ENCODE assay signal across 8 cellular contexts in the genomic region with DNA sequence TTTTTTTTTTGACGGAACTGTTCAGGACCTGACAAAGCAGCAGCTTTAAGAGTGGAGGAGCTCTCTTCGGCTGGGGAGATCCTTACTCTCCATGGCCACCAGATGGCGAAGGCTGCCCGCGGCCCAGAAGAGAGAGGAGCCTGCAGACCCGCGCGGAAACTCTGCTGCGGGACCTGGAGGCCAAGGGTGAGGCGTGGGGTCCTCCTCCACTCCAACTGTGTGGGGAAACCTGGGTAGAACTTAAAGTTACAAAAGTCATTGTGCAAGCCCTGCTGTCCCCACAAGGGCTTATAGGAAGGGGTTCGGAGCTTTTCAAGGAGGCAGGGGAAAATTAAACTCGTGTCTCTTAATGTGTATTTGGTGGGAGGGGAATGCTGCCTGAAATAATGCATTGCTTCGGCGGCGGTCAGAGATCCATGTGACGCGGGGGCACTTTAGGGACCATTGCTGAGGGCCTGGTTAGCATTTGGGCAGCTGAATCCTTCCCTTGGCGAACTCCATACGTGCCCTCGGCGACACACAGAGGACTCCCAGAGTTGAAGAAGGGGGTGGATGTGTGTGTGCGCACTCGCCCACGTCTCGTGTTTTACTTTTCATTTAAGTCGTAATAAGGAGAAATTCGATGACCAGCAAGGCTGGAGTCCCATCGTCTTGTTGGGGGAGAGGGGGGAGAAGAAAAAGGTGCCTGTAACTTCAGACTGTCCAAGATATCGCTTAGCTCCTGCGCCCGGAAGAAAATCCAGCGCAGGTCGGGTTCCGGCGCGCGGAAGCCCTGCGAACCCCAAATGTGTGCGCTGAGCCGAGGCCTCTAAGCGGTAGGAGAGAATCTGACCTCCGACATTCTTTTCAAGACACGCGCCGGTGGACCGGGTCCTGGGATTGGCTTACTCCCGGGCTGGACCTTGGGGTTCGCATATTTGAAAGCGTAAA. TPM values are rescaled to one million over a fixed set of nuclear protein-coding genes. Genes with fewer than 3 reads are reported as not detected.
DNase-seq lines count a peak whose midpoint lies in the region; ATAC-seq and TF ChIP-seq lines count a peak whose summit lies in the region.

No MANE protein-coding gene starts in this region.

- peak overlapping the region; percentile 95 to 100 (median 99) for H3K4me3 Mint-ChIP-seq in CD8-positive, alpha-beta memory T cell
- H3K4me3 Mint-ChIP-seq in activated T-cell treated with anti-CD3 and anti-CD28 coated beads, Interleukin-2, amount 50 U/mL, for 4 hours = peak overlapping the region; percentile 86
- peak overlapping the region; percentile 89 to 99 (median 95) for H3K4me3 Mint-ChIP-seq in naive B cell
- peak overlapping the region; percentile 92 for H3K4me3 Mint-ChIP-seq in stimulated activated memory B cell treated with anti-CD40 and anti-IgM and Interleukin-4, amounts not matched to agents 10 μg/mL and 1 μg/mL and 100 μg/mL, for 72 hours

- H3K79me2 ChIP-seq in OCI-LY3 (ENCODE audit: low read length) = no peaks in the 10 kb centered on the region

- no peaks in the 10 kb centered on the region for H3K9me3 ChIP-seq in CD8-positive, alpha-beta memory T cell (ENCODE audit: low read length)
- H3K9me3 ChIP-seq in OCI-LY3 (ENCODE audit: insufficient read depth, low read length) (no peaks in the 10 kb centered on the region), esophagus muscularis mucosa (no peaks in the 10 kb centered on the region)

- TF ChIP-seq CTCF in OCI-LY3 (IDR thresholded peaks at IDR 0.05; ENCODE audit: low read depth, low read length) (peak; percentile 71), esophagus muscularis mucosa (IDR thresholded peaks at IDR 0.05) (peak; percentile 68 to 81 (median 69))

- no peaks in the 10 kb centered on the region for H3K9me3 Mint-ChIP-seq in CD8-positive, alpha-beta memory T cell
- no peaks in the 10 kb centered on the region for H3K9me3 Mint-ChIP-seq in activated T-cell treated with anti-CD3 and anti-CD28 coated beads, Interleukin-2, amount 50 U/mL, for 4 hours
- peaks cover 0 to 4% (median 0%) of the 10 kb centered on the region in 7 donors for H3K9me3 Mint-ChIP-seq in naive B cell
- H3K9me3 Mint-ChIP-seq in stimulated activated memory B cell treated with anti-CD40 and anti-IgM and Interleukin-4, amounts not matched to agents 10 μg/mL and 1 μg/mL and 100 μg/mL, for 72 hours = no peaks in the 10 kb centered on the region

- POLR2A ChIA-PET in CD8-positive, alpha-beta memory T cell (lab: Charles Lee) = interaction anchor here (0.5 to 2.9 kb wide), 16 partner anchors 10 to 636 kb away, joined by 3 to 52 read pairs (median 5); partner anchors contain the start of genes AZI2, EOMES and ZCWPW2

- no peak for TF ChIP-seq POLR2A in esophagus muscularis mucosa (IDR thresholded peaks at IDR 0.05; ENCODE audit: low read depth)

- TF ChIP-seq EP300 in esophagus muscularis mucosa (IDR thresholded peaks at IDR 0.05) = no peak

- intact Hi-C loops in esophagus muscularis mucosa (cut with DNase I) = loop anchor here (1.0 kb wide), 1 partner anchor 616 kb away; no protein-coding TSS in a partner anchor

- DNase-seq in CD8-positive, alpha-beta memory T cell = peak; percentile 71 to 88 (median 75)
- peak; percentile 75 for DNase-seq in activated T-cell treated with anti-CD3 and anti-CD28 coated beads, Interleukin-2, amount 50 U/mL, for 4 hours
- peak; percentile 94 for DNase-seq in esophagus muscularis mucosa (ENCODE audit: extremely low spot score)
- DNase-seq in naive B cell = peak; percentile 69

- H2AFZ ChIP-seq in OCI-LY3 (ENCODE audit: low read depth, low read length) = peak overlapping the region; percentile 97; the same call in 1 of the 2 replicates

- CTCF ChIA-PET in CD8-positive, alpha-beta memory T cell (lab: Charles Lee) = interaction anchor here (0.6 to 3.3 kb wide), 66 partner anchors 9 to 638 kb away, joined by 3 to 130 read pairs (median 4); partner anchors contain the start of genes AZI2, EOMES and ZCWPW2

- H3K4me3 ChIP-seq in CD8-positive, alpha-beta memory T cell (ENCODE audit: low read length) = peak overlapping the region; percentile 84
- H3K4me3 ChIP-seq in OCI-LY3 (ENCODE audit: low read length) (peak overlapping the region; percentile 66), esophagus muscularis mucosa (peak overlapping the region; percentile 50 to 68 (median 57))

- peaks cover 5 to 48% (median 8%) of the 10 kb centered on the region in 3 donors for H3K36me3 Mint-ChIP-seq in CD8-positive, alpha-beta memory T cell
- H3K36me3 Mint-ChIP-seq in activated T-cell treated with anti-CD3 and anti-CD28 coated beads, Interleukin-2, amount 50 U/mL, for 4 hours (ENCODE audit: insufficient read depth) = peaks cover 2% of the 10 kb centered on the region
- H3K36me3 Mint-ChIP-seq in naive B cell = peaks cover 0 to 5% of the 10 kb centered on the region in 2 donors
- no peaks in the 10 kb centered on the region for H3K36me3 Mint-ChIP-seq in stimulated activated memory B cell treated with anti-CD40 and anti-IgM and Interleukin-4, amounts not matched to agents 10 μg/mL and 1 μg/mL and 100 μg/mL, for 72 hours

- H3K9ac ChIP-seq in OCI-LY3 (ENCODE audit: low read length) = peak overlapping the region; percentile 7; the same call in 1 of the 2 replicates

- no peaks in the 10 kb centered on the region for H4K20me1 ChIP-seq in OCI-LY3 (ENCODE audit: insufficient read depth, low read length)

- peak overlapping the region; percentile 85 to 99 (median 96) for H3K27ac Mint-ChIP-seq in CD8-positive, alpha-beta memory T cell
- H3K27ac Mint-ChIP-seq in naive B cell = peak overlapping the region in 4 of 6 donors; percentile 15 to 55 (median 36)
- peak overlapping the region; percentile 2 for H3K27ac Mint-ChIP-seq in stimulated activated memory B cell treated with anti-CD40 and anti-IgM and Interleukin-4, amounts not matched to agents 10 μg/mL and 1 μg/mL and 100 μg/mL, for 72 hours

- H3K4me1 Mint-ChIP-seq in CD8-positive, alpha-beta memory T cell = peaks cover 30 to 49% (median 37%) of the 10 kb centered on the region in 3 donors
- peaks cover 29% of the 10 kb centered on the region for H3K4me1 Mint-ChIP-seq in activated T-cell treated with anti-CD3 and anti-CD28 coated beads, Interleukin-2, amount 50 U/mL, for 4 hours (ENCODE audit: low read depth)
- H3K4me1 Mint-ChIP-seq in naive B cell = peaks cover 20 to 34% (median 32%) of the 10 kb centered on the region in 3 donors
- H3K4me1 Mint-ChIP-seq in stimulated activated memory B cell treated with anti-CD40 and anti-IgM and Interleukin-4, amounts not matched to agents 10 μg/mL and 1 μg/mL and 100 μg/mL, for 72 hours = peaks cover 35% of the 10 kb centered on the region

- WGBS in esophagus muscularis mucosa = under 1% methylated on average over 48 of the region's 49 CpGs

- peak overlapping the region; percentile 71 for H3K4me2 ChIP-seq in OCI-LY3 (ENCODE audit: low read length)

- H3K36me3 ChIP-seq in CD8-positive, alpha-beta memory T cell (ENCODE audit: insufficient read depth, low read length) = peaks cover 4% of the 10 kb centered on the region
- H3K36me3 ChIP-seq in OCI-LY3 (replicated peaks; ENCODE audit: low read depth, low read length) (no peaks in the 10 kb centered on the region), esophagus muscularis mucosa (no peaks in the 10 kb centered on the region)

- ATAC-seq in GM19452 (IDR thresholded peaks at IDR 0.05; ENCODE audit: unreplicated experiment) (peak; percentile 95), HG03565 (IDR thresholded peaks at IDR 0.05; ENCODE audit: unreplicated experiment) (peak; percentile 90), naive B cell (ENCODE audit: low read depth in 2 of 2) (peak; percentile 91 to 94)
- peak; percentile 93 to 95 for ATAC-seq in activated T-cell treated with anti-CD3 and anti-CD28 coated beads, Interleukin-2, amount 50 U/mL, for 4 hours
- ATAC-seq in stimulated activated memory B cell treated with anti-CD40 and anti-IgM and Interleukin-4, amounts not matched to agents 10 μg/mL and 1 μg/mL and 100 μg/mL, for 72 hours = peak; percentile 92

- H3K4me1 ChIP-seq in CD8-positive, alpha-beta memory T cell (ENCODE audit: insufficient read depth, low read length) = peaks cover 17% of the 10 kb centered on the region
- peaks cover 4% of the 10 kb centered on the region; the same call in 1 of the 2 replicates for H3K4me1 ChIP-seq in OCI-LY3 (ENCODE audit: low read length)
- H3K4me1 ChIP-seq in esophagus muscularis mucosa = peaks cover 26 to 38% (median 31%) of the 10 kb centered on the region in 4 donors

- peak overlapping the region; percentile 72 for H3K27ac ChIP-seq in CD8-positive, alpha-beta memory T cell (ENCODE audit: low read depth, low read length)
- H3K27ac ChIP-seq in OCI-LY3 (ENCODE audit: low read length) = no peak overlapping the region
- peak overlapping the region in 1 of 4 donors; percentile 26 for H3K27ac ChIP-seq in esophagus muscularis mucosa (replicated peaks in 1 of 4)

- peaks cover 5 to 10% of the 10 kb centered on the region in 2 donors for H3K27me3 Mint-ChIP-seq in CD8-positive, alpha-beta memory T cell
- H3K27me3 Mint-ChIP-seq in activated T-cell treated with anti-CD3 and anti-CD28 coated beads, Interleukin-2, amount 50 U/mL, for 4 hours (ENCODE audit: low read depth) = peaks cover 54% of the 10 kb centered on the region
- peaks cover 56 to 89% (median 87%) of the 10 kb centered on the region in 3 donors for H3K27me3 Mint-ChIP-seq in naive B cell
- H3K27me3 Mint-ChIP-seq in stimulated activated memory B cell treated with anti-CD40 and anti-IgM and Interleukin-4, amounts not matched to agents 10 μg/mL and 1 μg/mL and 100 μg/mL, for 72 hours = peaks cover 83% of the 10 kb centered on the region

- no peaks in the 10 kb centered on the region for H3K27me3 ChIP-seq in CD8-positive, alpha-beta memory T cell (ENCODE audit: insufficient read depth, low read length, poor library complexity, severe bottlenecking)
- H3K27me3 ChIP-seq in OCI-LY3 (ENCODE audit: low read depth, low read length) = no peaks in the 10 kb centered on the region
- peaks cover 5 to 43% (median 25%) of the 10 kb centered on the region in 4 donors for H3K27me3 ChIP-seq in esophagus muscularis mucosa

RNA-seq across cellular contexts. Expression of gene EOMES, which starts 9.7 kb away (rescaled TPM):
- total RNA-seq in CD8-positive, alpha-beta memory T cell = 10 to 100 TPM; 37.1 to 37.2 TPM
- 188 TPM for polyA plus RNA-seq in CD8-positive, alpha-beta memory T cell
- total RNA-seq in activated T-cell treated with anti-CD3 and anti-CD28 coated beads, Interleukin-2, amount 50 U/mL, for 4 hours = 1 to 10 TPM; 2.7 to 7.3 (median 6.1) TPM
- total RNA-seq in esophagus muscularis mucosa = under 1 TPM in 1 of 4 donors, not detected in 3; 0.17 TPM
- polyA plus RNA-seq in naive B cell (ENCODE audit: low read depth in 6 of 6) = under 1 TPM in 3 of 6 donors, not detected in 3; 0.27 to 0.40 (median 0.28) TPM

Comparison
In these comparisons a context has a peak if more than half of its experiments do, and no peak if none do; other contexts are left out.
1. H3K27ac Mint-ChIP-seq: peak in every context shown above with its lines; median percentile 96 in CD8-positive, alpha-beta memory T cell; 36 in naive B cell; 2 in stimulated activated memory B cell treated with anti-CD40 and anti-IgM and Interleukin-4, amounts not matched to agents 10 μg/mL and 1 μg/mL and 100 μg/mL, for 72 hours.
2. RNA of gene EOMES, which starts 9.7 kb away (total RNA-seq): 37.1 to 37.2 TPM in CD8-positive, alpha-beta memory T cell; 2.7 to 7.3 TPM in activated T-cell treated with anti-CD3 and anti-CD28 coated beads, Interleukin-2, amount 50 U/mL, for 4 hours and 0.17 TPM in esophagus muscularis mucosa; every median in the first group is over 4 times any median in the second.
3. Peak in every context shown above with its lines, with median percentiles within 50 percentile points of each other: DNase-seq, H3K4me3 ChIP-seq, H3K4me3 Mint-ChIP-seq and ATAC-seq.